Comparison of ENCODE assay signal across 1 cellular context in the genomic region with DNA sequence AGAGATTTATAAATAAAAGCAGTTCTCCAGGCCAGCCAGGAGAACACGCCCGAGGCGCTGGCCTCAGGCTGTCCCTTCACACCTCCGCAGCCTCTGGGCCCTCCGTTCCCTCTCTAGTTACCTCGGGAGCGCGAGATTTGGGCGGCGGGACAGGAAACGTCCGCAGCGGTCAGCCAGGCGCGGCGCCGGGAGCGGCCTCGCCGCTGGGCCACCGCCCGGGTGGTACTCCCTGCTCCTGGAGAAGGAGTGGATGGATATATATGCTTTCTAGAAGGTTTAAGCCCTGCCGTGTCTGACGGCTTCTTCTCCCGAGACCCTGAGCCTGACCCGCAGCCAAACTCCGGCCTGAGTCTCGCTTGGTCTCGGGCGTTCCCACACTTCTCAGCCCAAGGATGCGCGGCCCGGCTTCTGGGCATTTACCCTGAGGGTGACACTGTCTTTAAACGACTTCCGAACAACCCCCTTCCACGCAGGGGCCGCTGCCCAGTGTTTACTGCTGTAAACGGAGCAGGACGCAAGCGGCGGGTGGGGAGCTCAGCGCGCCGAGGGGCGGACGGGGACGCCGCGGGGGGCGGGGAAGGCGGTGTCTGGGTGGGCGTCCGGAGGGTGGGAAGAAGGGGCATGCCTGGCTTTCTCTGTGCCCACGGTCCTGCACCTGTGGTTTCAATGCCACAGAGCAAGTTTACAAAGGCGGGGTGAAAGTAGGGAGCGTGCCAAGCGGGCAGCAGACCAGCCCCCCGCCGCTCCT.
TF ChIP-seq lines count a peak whose summit lies in the region.

No MANE protein-coding gene starts in this region.

TF ChIP-seq in GM12878, 131 proteins besides CTCF, POLR2A, EP300 and RAD21 (continued from another document):
- TF ChIP-seq, protein P1, sequence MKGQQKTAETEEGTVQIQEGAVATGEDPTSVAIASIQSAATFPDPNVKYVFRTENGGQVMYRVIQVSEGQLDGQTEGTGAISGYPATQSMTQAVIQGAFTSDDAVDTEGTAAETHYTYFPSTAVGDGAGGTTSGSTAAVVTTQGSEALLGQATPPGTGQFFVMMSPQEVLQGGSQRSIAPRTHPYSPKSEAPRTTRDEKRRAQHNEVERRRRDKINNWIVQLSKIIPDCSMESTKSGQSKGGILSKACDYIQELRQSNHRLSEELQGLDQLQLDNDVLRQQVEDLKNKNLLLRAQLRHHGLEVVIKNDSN (IDR thresholded peaks at IDR 0.05; ENCODE audit: borderline replicate concordance, extremely low read length, insufficient read depth, low read depth, low read length) = no peak
- no peak for TF ChIP-seq ZBED1 (IDR thresholded peaks at IDR 0.05; ENCODE audit: borderline replicate concordance)
